ENCODE assay signal across 8 cellular contexts in the genomic region with DNA sequence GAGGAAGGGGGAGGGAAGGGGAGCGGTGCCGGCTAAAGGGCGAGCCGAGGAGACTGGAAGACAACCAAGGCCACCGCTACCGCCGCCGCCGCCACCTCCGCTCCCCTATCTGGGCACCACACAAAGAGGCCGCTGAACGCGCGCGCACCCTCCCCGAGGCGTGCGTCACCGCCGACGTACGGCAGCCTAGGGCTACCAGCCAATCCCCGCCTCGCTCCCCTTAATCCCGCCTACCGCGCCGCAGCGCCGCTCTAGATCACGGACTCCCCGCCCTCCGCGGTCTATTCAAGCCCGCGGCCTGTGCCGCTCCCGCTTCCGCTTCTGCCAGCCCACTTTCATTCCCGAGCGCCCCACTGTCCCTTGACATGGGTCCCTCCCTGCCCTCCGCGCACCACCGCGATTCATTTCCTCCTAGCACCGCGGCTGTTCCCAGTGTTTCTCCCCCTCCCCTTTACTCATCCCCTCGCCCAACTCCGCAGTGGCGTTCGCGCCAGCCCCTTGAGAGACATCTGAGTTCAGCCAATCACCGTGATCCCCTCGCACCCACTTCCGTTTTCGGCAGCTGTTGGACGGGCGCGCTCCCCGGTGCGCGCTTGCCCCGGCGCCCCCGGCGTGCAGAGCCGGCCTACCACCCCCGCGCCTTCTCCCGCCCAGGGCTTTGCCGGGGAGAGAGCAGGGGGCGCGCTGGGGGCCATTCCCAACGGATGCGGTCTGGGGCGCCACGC. TPM values are rescaled to one million over a fixed set of nuclear protein-coding genes. Genes with fewer than 3 reads are reported as not detected.
A peak's percentile ranks its signal among the peaks of the same experiment; 100 is the strongest.
DNase-seq lines count a peak whose midpoint lies in the region; ATAC-seq and TF ChIP-seq lines count a peak whose summit lies in the region.

A gene (minus strand): TSS at position 128 of the 725 bp plus-strand sequence. CDS start 297 bp downstream, outside the sequence.

- H3K27ac ChIP-seq in DOHH2 (ENCODE audit: low read depth, low read length) (peak within 1 kb of the TSS; percentile 86), GM23248 (peak within 1 kb of the TSS; percentile 97), fibroblast of lung (ENCODE audit: insufficient read depth, low read length) (peak within 1 kb of the TSS; percentile 98)

- H3K4me1 ChIP-seq in DOHH2 (ENCODE audit: control insufficient read depth, low read length) (peaks cover 28% of the 10 kb centered on the region), GM23248 (ENCODE audit: insufficient read depth) (peaks cover 17% of the 10 kb centered on the region), fibroblast of lung (ENCODE audit: control insufficient read depth, extremely low read depth, insufficient read depth, low read length) (peaks cover 3% of the 10 kb centered on the region)

- H3K36me3 Mint-ChIP-seq in activated T-helper 1 cell treated with anti-CD3 and anti-CD28 coated beads, Interleukin-12 subunit alpha, Interleukin-12 subunit beta, Interleukin-2, Interleukin-4 antibody, amounts not matched to agents 30 ng/mL and 10 ng/mL and 1 ng/mL, durations not matched to agents 14 hours and 24 hours and 36 hours (ENCODE audit: low read depth) = peaks cover 31% of the 10 kb centered on the region
- H3K36me3 Mint-ChIP-seq in naive thymus-derived CD8-positive, alpha-beta T cell = peaks cover 0 to 27% (median 0%) of the 10 kb centered on the region in 3 donors

- peak; percentile 19 for TF ChIP-seq CTCF in DOHH2 (IDR thresholded peaks at IDR 0.05; ENCODE audit: low read depth, low read length, poor library complexity, severe bottlenecking)
- no peak for TF ChIP-seq CTCF in fibroblast of lung (conservative IDR thresholded peaks at IDR 0.05 in 1 of 2, IDR thresholded peaks at IDR 0.05 in 1 of 2; ENCODE audit: low read depth in 1 of 2, low read length in 2 of 2)

- H3K4me3 ChIP-seq in DOHH2 (ENCODE audit: low read length) = peak within 1 kb of the TSS; percentile 87
- peak within 1 kb of the TSS; percentile 83 for H3K4me3 ChIP-seq in GM23248
- H3K4me3 ChIP-seq in fibroblast of lung (replicated peaks in 1 of 4; ENCODE audit: control extremely low read depth in 1 of 4, insufficient read depth in 1 of 4, low read depth in 3 of 4, low read length in 4 of 4) = peak within 1 kb of the TSS; percentile 93 to 100 (median 96)

- in situ Hi-C loops in GM23248 (cut with MboI) = no loop called here

- intact Hi-C loops in activated T-helper 1 cell treated with anti-CD3 and anti-CD28 coated beads, Interleukin-12 subunit alpha, Interleukin-12 subunit beta, Interleukin-2, Interleukin-4 antibody, amounts not matched to agents 30 ng/mL and 10 ng/mL and 1 ng/mL, durations not matched to agents 14 hours and 24 hours and 36 hours (cut with micrococcal nuclease) = loop anchor here (1.0 to 10.0 kb wide), 9 partner anchors 17 to 1540 kb away; a partner anchor contains a TSS

- H3K9me2 ChIP-seq in DOHH2 (replicated peaks; ENCODE audit: control insufficient read depth, low read length) = no peaks in the 10 kb centered on the region
- H3K9me2 ChIP-seq in GM23248 (ENCODE audit: insufficient read depth) = no peaks in the 10 kb centered on the region

- H3K4me2 ChIP-seq in DOHH2 (ENCODE audit: low read length) (peak within 1 kb of the TSS; percentile 73), GM23248 (ENCODE audit: unreplicated experiment) (peak within 1 kb of the TSS; percentile 100), fibroblast of lung (ENCODE audit: extremely low read depth, insufficient read depth, low read length) (peak within 1 kb of the TSS; percentile 59)

- H3K9me3 ChIP-seq in DOHH2 (ENCODE audit: control insufficient read depth, insufficient read depth, low read length) (no peaks in the 10 kb centered on the region), GM23248 (ENCODE audit: low read depth) (no peaks in the 10 kb centered on the region), fibroblast of lung (ENCODE audit: control insufficient read depth, insufficient read depth, low read depth, low read length) (no peaks in the 10 kb centered on the region)

- H3K27me3 ChIP-seq in DOHH2 (ENCODE audit: control insufficient read depth, low read length) (no peaks in the 10 kb centered on the region), GM23248 (replicated peaks; ENCODE audit: insufficient read depth) (no peaks in the 10 kb centered on the region), fibroblast of lung (ENCODE audit: control insufficient read depth, insufficient read depth, low read length) (no peaks in the 10 kb centered on the region)

- H3K27me3 Mint-ChIP-seq in activated T-helper 1 cell treated with anti-CD3 and anti-CD28 coated beads, Interleukin-12 subunit alpha, Interleukin-12 subunit beta, Interleukin-2, Interleukin-4 antibody, amounts not matched to agents 30 ng/mL and 10 ng/mL and 1 ng/mL, durations not matched to agents 14 hours and 24 hours and 36 hours (ENCODE audit: insufficient read depth) = peaks cover 8% of the 10 kb centered on the region
- H3K27me3 Mint-ChIP-seq in naive thymus-derived CD8-positive, alpha-beta T cell = no peaks in the 10 kb centered on the region

- H4K20me1 ChIP-seq in DOHH2 (ENCODE audit: control insufficient read depth, insufficient read depth, low read depth, low read length) = peaks cover 43% of the 10 kb centered on the region
- H4K20me1 ChIP-seq in GM23248 (ENCODE audit: insufficient read depth) = peaks cover 12% of the 10 kb centered on the region; the same call in 1 of the 2 replicates
- H4K20me1 ChIP-seq in fibroblast of lung (ENCODE audit: control insufficient read depth, extremely low read depth, insufficient read depth, low read length) = peaks cover 11% of the 10 kb centered on the region

- ATAC-seq in naive thymus-derived CD8-positive, alpha-beta T cell = peak; percentile 83

- H2AFZ ChIP-seq in GM23248 (peak within 1 kb of the TSS; percentile 93), fibroblast of lung (ENCODE audit: low read length) (peak within 1 kb of the TSS; percentile 98)

- peak within 1 kb of the TSS; percentile 97 for H3K4me3 Mint-ChIP-seq in activated T-helper 1 cell treated with anti-CD3 and anti-CD28 coated beads, Interleukin-12 subunit alpha, Interleukin-12 subunit beta, Interleukin-2, Interleukin-4 antibody, amounts not matched to agents 30 ng/mL and 10 ng/mL and 1 ng/mL, durations not matched to agents 14 hours and 24 hours and 36 hours
- H3K4me3 Mint-ChIP-seq in naive thymus-derived CD8-positive, alpha-beta T cell = peak within 1 kb of the TSS; percentile 96 to 100 (median 99)

- POLR2A ChIA-PET in naive thymus-derived CD8-positive, alpha-beta T cell (lab: Charles Lee) = interaction anchor here (0.5 to 5.1 kb wide), 21 partner anchors 12 to 1781 kb away, joined by 3 to 88 read pairs (median 5); a partner anchor contains a TSS

- H3F3A ChIP-seq in DOHH2 (ENCODE audit: control insufficient read depth, insufficient read depth) (peaks cover 24% of the 10 kb centered on the region), GM23248 (ENCODE audit: insufficient read depth) (peaks cover 15% of the 10 kb centered on the region; the same call in 1 of the 2 replicates)

- peaks cover 47% of the 10 kb centered on the region for H3K36me3 ChIP-seq in DOHH2 (ENCODE audit: control insufficient read depth, low read length)
- no peaks in the 10 kb centered on the region for H3K36me3 ChIP-seq in GM23248 (ENCODE audit: low read depth)
- H3K36me3 ChIP-seq in fibroblast of lung (ENCODE audit: control insufficient read depth, insufficient read depth, low read length) = no peaks in the 10 kb centered on the region

- DNase-seq in GM23248 (peak; percentile 99), Kasumi-1 (lab: John Stamatoyannopoulos, UW) (peak; percentile 97), RPMI7951 (ENCODE audit: low read depth) (peak; percentile 92), fibroblast of lung (ENCODE audit: low read depth in 2 of 2) (peak; percentile 97 to 98)
- peak; percentile 94 for DNase-seq in activated T-helper 1 cell treated with anti-CD3 and anti-CD28 coated beads, Interleukin-12 subunit alpha, Interleukin-12 subunit beta, Interleukin-2, Interleukin-4 antibody, amounts not matched to agents 30 ng/mL and 10 ng/mL and 1 ng/mL, durations not matched to agents 14 hours and 24 hours and 36 hours (ENCODE audit: low spot score)
- peak; percentile 93 to 100 (median 97) for DNase-seq in naive thymus-derived CD8-positive, alpha-beta T cell
- DNase-seq in stimulated activated naive CD4-positive, alpha-beta T cell (lab: John Stamatoyannopoulos, UW) = peak; percentile 95 to 100 (median 99)

- H3K9me3 Mint-ChIP-seq in activated T-helper 1 cell treated with anti-CD3 and anti-CD28 coated beads, Interleukin-12 subunit alpha, Interleukin-12 subunit beta, Interleukin-2, Interleukin-4 antibody, amounts not matched to agents 30 ng/mL and 10 ng/mL and 1 ng/mL, durations not matched to agents 14 hours and 24 hours and 36 hours = no peaks in the 10 kb centered on the region
- H3K9me3 Mint-ChIP-seq in naive thymus-derived CD8-positive, alpha-beta T cell = no peaks in the 10 kb centered on the region

- H3K27ac Mint-ChIP-seq in activated T-helper 1 cell treated with anti-CD3 and anti-CD28 coated beads, Interleukin-12 subunit alpha, Interleukin-12 subunit beta, Interleukin-2, Interleukin-4 antibody, amounts not matched to agents 30 ng/mL and 10 ng/mL and 1 ng/mL, durations not matched to agents 14 hours and 24 hours and 36 hours = peak within 1 kb of the TSS; percentile 100
- H3K27ac Mint-ChIP-seq in naive thymus-derived CD8-positive, alpha-beta T cell = peak within 1 kb of the TSS; percentile 100

- H3K4me1 Mint-ChIP-seq in activated T-helper 1 cell treated with anti-CD3 and anti-CD28 coated beads, Interleukin-12 subunit alpha, Interleukin-12 subunit beta, Interleukin-2, Interleukin-4 antibody, amounts not matched to agents 30 ng/mL and 10 ng/mL and 1 ng/mL, durations not matched to agents 14 hours and 24 hours and 36 hours (ENCODE audit: low read depth) = peaks cover 22% of the 10 kb centered on the region
- peaks cover 16 to 38% (median 27%) of the 10 kb centered on the region in 4 donors for H3K4me1 Mint-ChIP-seq in naive thymus-derived CD8-positive, alpha-beta T cell

- H3K9ac ChIP-seq in GM23248 = peak within 1 kb of the TSS; percentile 98
- peak within 1 kb of the TSS; percentile 99 for H3K9ac ChIP-seq in fibroblast of lung (ENCODE audit: insufficient read depth, low read length)

- 1% methylated on average over 39 to 70 of the region's 77 CpGs for WGBS in GM23248 (ENCODE audit: low coverage in 1 of 2, low lambda C conversion rate in 2 of 2, missing lambda C conversion rate in 2 of 2), 2 experiments

- H3K79me2 ChIP-seq in DOHH2 (ENCODE audit: control insufficient read depth, low read length) (peaks cover 48% of the 10 kb centered on the region), GM23248 (ENCODE audit: insufficient read depth) (peaks cover 47% of the 10 kb centered on the region), fibroblast of lung (ENCODE audit: control insufficient read depth, insufficient read depth, low read length) (peaks cover 39% of the 10 kb centered on the region)

RNA-seq across cellular contexts. Expression of the gene that starts here (rescaled TPM):
- 12.2 and 15.0 TPM in 2 replicates for total RNA-seq in GM23248 (2014; rRNA removed; shearing (Covaris generic))
- polyA plus RNA-seq in GM23248 (2016; fragmentation: Nextera tagmentation; extraction: Ambion mirVana) (5.2 and 5.4 TPM in 2 replicates), fibroblast of lung (10.7 and 11.6 TPM in 2 replicates)
- total RNA-seq in RPMI7951 (2014; rRNA removed; shearing (Covaris generic)) = 6.0 and 6.6 TPM in 2 replicates
- total RNA-seq in activated T-helper 1 cell treated with anti-CD3 and anti-CD28 coated beads, Interleukin-12 subunit alpha, Interleukin-12 subunit beta, Interleukin-2, Interleukin-4 antibody, amounts not matched to agents 30 ng/mL and 10 ng/mL and 1 ng/mL, durations not matched to agents 14 hours and 24 hours and 36 hours = 37.5 and 37.8 TPM in 2 replicates
- 9.4 and 12.8 TPM in 2 replicates for total RNA-seq in fibroblast of lung
- 20.7 and 22.2 TPM in 2 replicates for polyA plus RNA-seq in fibroblast of lung (2012)
- 3.7 and 4.0 TPM in 2 replicates for polyA minus RNA-seq in fibroblast of lung (ENCODE audit: low replicate concordance)
- 10 to 100 TPM; 34.0 to 34.6 TPM for total RNA-seq in naive thymus-derived CD8-positive, alpha-beta T cell
- 10 to 100 TPM; 16.1 to 17.9 (median 16.5) TPM for polyA plus RNA-seq in naive thymus-derived CD8-positive, alpha-beta T cell

Comparison
In these comparisons a context has a peak if more than half of its experiments do, and no peak if none do; other contexts are left out.
1. Peak in every context shown above with its lines: DNase-seq, ATAC-seq, H3K4me3 ChIP-seq and H3K27ac ChIP-seq.